29 cellular contexts compared by ENCODE assay signal in the genomic region with DNA sequence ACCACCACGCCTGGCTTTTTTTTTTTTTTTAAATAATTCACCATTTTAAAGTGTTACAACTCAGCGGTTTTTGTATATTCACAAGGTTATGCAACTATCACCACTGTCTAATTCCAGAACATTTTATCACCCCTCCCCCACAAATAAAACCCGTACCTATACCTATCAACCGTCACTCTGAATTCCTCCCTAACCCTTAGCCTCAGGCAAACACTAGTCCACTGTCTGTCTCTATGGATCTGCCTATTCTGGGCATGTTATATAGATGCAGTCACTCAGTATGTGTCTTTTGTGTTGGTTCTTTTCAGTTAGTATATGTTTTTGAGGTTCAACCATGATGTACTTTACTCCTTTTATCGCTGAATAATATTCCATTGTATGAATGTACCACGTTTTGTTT. TPM values are rescaled to one million over a fixed set of nuclear protein-coding genes. Genes with fewer than 3 reads are reported as not detected.
"Had no signal": no experiment of that assay in that cellular context is flagged by ENCODE, and none has a peak within 500 bp of the region (broad histone marks: within the 10 kb centered on the region; RNA-seq: fewer than 3 reads in every experiment).

No MANE protein-coding gene starts in this region.

- H3K27ac ChIP-seq: coronary artery, gastrocnemius medialis, left lung, neural progenitor cell, prostate gland, sigmoid colon, thoracic aorta, transverse colon had no signal

- H3K36me3 Mint-ChIP-seq: mesothelial cell of epicardium; naive B cell; natural killer cell treated with Interleukin-12 subunit alpha and Interleukin-12 subunit beta and Interleukin-15 and Interleukin-18, amount 100 ng/mL, for 72 hours; neural progenitor cell; stimulated activated memory B cell treated with anti-CD40 and anti-IgM and Interleukin-4, amounts not matched to agents 10 μg/mL and 1 μg/mL and 100 μg/mL, for 72 hours had no signal

- H3K27ac Mint-ChIP-seq: effector memory CD8-positive, alpha-beta T cell; mesothelial cell of epicardium; natural killer cell treated with Interleukin-12 subunit alpha and Interleukin-12 subunit beta and Interleukin-15 and Interleukin-18, amount 100 ng/mL, for 72 hours; neural progenitor cell; stimulated activated memory B cell treated with anti-CD40 and anti-IgM and Interleukin-4, amounts not matched to agents 10 μg/mL and 1 μg/mL and 100 μg/mL, for 72 hours; stimulated activated naive CD8-positive, alpha-beta T cell treated with anti-CD3 and anti-CD28 coated beads, Interleukin-15, Interleukin-2, amounts not matched to agents 100 ng/mL and 50 ng/mL, for 24 hours had no signal

- FAIRE-seq: endometrium had no signal

- ATAC-seq: effector memory CD8-positive, alpha-beta T cell; gastrocnemius medialis; left cardiac atrium; left lung; mucosa of descending colon; natural killer cell treated with Interleukin-12 subunit alpha and Interleukin-12 subunit beta and Interleukin-15 and Interleukin-18, amount 100 ng/mL, for 72 hours; right cardiac atrium; stimulated activated memory B cell treated with anti-CD40 and anti-IgM and Interleukin-4, amounts not matched to agents 10 μg/mL and 1 μg/mL and 100 μg/mL, for 72 hours had no signal

- H3K9me3 ChIP-seq: gastrocnemius medialis, left lung, mucosa of descending colon, prostate gland, sigmoid colon, thoracic aorta, transverse colon had no signal

- H3K4me2 ChIP-seq: neural progenitor cell had no signal

- H3K4me3 Mint-ChIP-seq: effector memory CD8-positive, alpha-beta T cell; mesothelial cell of epicardium; natural killer cell treated with Interleukin-12 subunit alpha and Interleukin-12 subunit beta and Interleukin-15 and Interleukin-18, amount 100 ng/mL, for 72 hours; neural progenitor cell; stimulated activated memory B cell treated with anti-CD40 and anti-IgM and Interleukin-4, amounts not matched to agents 10 μg/mL and 1 μg/mL and 100 μg/mL, for 72 hours; stimulated activated naive CD8-positive, alpha-beta T cell treated with anti-CD3 and anti-CD28 coated beads, Interleukin-15, Interleukin-2, amounts not matched to agents 100 ng/mL and 50 ng/mL, for 24 hours had no signal

- H3K4me1 Mint-ChIP-seq: naive B cell; stimulated activated memory B cell treated with anti-CD40 and anti-IgM and Interleukin-4, amounts not matched to agents 10 μg/mL and 1 μg/mL and 100 μg/mL, for 72 hours had no signal

- H3K27me3 ChIP-seq: gastrocnemius medialis, neural progenitor cell had no signal

- DNase-seq: dermis blood vessel endothelial cell; effector memory CD8-positive, alpha-beta T cell; gastrocnemius medialis; head of caudate nucleus; left cardiac atrium; left lung; mesenchymal stem cell; mucosa of descending colon; naive B cell; nucleus accumbens; right cardiac atrium; sigmoid colon; stimulated activated CD4-positive, alpha-beta T cell treated with anti-CD3 and anti-CD28 coated beads, Interleukin-2, amount 100 ng/mL, for 24 hours; stimulated activated CD4-positive, alpha-beta T cell treated with anti-CD3 and anti-CD28 coated beads, Interleukin-4, amount 100 ng/mL, for 24 hours; transverse colon had no signal

- H2AFZ ChIP-seq: neural progenitor cell had no signal

- H3K9me3 Mint-ChIP-seq: effector memory CD8-positive, alpha-beta T cell; mesothelial cell of epicardium; naive B cell; natural killer cell treated with Interleukin-12 subunit alpha and Interleukin-12 subunit beta and Interleukin-15 and Interleukin-18, amount 100 ng/mL, for 72 hours; stimulated activated memory B cell treated with anti-CD40 and anti-IgM and Interleukin-4, amounts not matched to agents 10 μg/mL and 1 μg/mL and 100 μg/mL, for 72 hours; stimulated activated naive CD8-positive, alpha-beta T cell treated with anti-CD3 and anti-CD28 coated beads, Interleukin-15, Interleukin-2, amounts not matched to agents 100 ng/mL and 50 ng/mL, for 24 hours had no signal

- H3K9ac ChIP-seq: neural progenitor cell had no signal

- H3K36me3 ChIP-seq: gastrocnemius medialis, left lung, neural progenitor cell, prostate gland, sigmoid colon, thoracic aorta, transverse colon had no signal

- H3K4me3 ChIP-seq: coronary artery, gastrocnemius medialis, left lung, mucosa of descending colon, neural progenitor cell, prostate gland, sigmoid colon, thoracic aorta, transverse colon had no signal

RNA-seq across cellular contexts. Expression of gene GRHL3, which starts 19.3 kb away (rescaled TPM):
- total RNA-seq: dermis blood vessel endothelial cell; fibroblast of villous mesenchyme; gastrocnemius medialis; glomerular endothelial cell; lung microvascular endothelial cell; natural killer cell treated with Interleukin-12 subunit alpha and Interleukin-12 subunit beta and Interleukin-15 and Interleukin-18, amount 100 ng/mL, for 72 hours; osteocyte; sigmoid colon; skeletal muscle tissue; transverse colon had no signal
- polyA plus RNA-seq: right cardiac atrium had no signal
